In genomic region chr12:49059385-49060232, GRCh38 we compare ENCODE assay signal across 8 cellular contexts. TPM values are rescaled to one million over a fixed set of nuclear protein-coding genes. Genes with fewer than 3 reads are reported as not detected.
DNase-seq lines count a peak whose midpoint lies in the region; ATAC-seq and TF ChIP-seq lines count a peak whose summit lies in the region.

No MANE protein-coding gene starts in this region.

- peak overlapping the region; percentile 97 for H2AFZ ChIP-seq in ACC112 (ENCODE audit: low read length, unreplicated experiment)
- H2AFZ ChIP-seq in neuron (ENCODE audit: low read depth, low read length): peak overlapping the region; percentile 98

- peak overlapping the region; percentile 89 for H3K4me3 ChIP-seq in ACC112 (ENCODE audit: low read depth, low read length)
- H3K4me3 ChIP-seq in WI38 (ENCODE audit: low read depth, low read length): peak overlapping the region; percentile 93
- H3K4me3 ChIP-seq in esophagus squamous epithelium: peak overlapping the region; percentile 85 to 99 (median 98)
- H3K4me3 ChIP-seq in neuron (ENCODE audit: low read length): peak overlapping the region; percentile 95

- no peaks in the 10 kb centered on the region for H3K27me3 ChIP-seq in ACC112 (ENCODE audit: insufficient read depth, low read length)
- no peaks in the 10 kb centered on the region for H3K27me3 ChIP-seq in esophagus squamous epithelium
- no peaks in the 10 kb centered on the region for H3K27me3 ChIP-seq in neuron (ENCODE audit: insufficient read depth, low read length)

- H3K4me1 ChIP-seq in ACC112 (ENCODE audit: control insufficient read depth, insufficient read depth, low read length, unreplicated experiment) (peaks cover 39% of the 10 kb centered on the region), esophagus squamous epithelium (peaks cover 38 to 65% (median 38%) of the 10 kb centered on the region in 3 donors), neuron (ENCODE audit: insufficient read depth, low read length) (peaks cover 41% of the 10 kb centered on the region)

- TF ChIP-seq POLR2A in esophagus squamous epithelium (IDR thresholded peaks at IDR 0.05): no peak

- H3K36me3 ChIP-seq in ACC112 (ENCODE audit: insufficient read depth, low read length) (no peaks in the 10 kb centered on the region; the same call in 1 of the 2 replicates), esophagus squamous epithelium (peaks cover 0 to 8% (median 1%) of the 10 kb centered on the region in 3 donors), neuron (ENCODE audit: insufficient read depth, low read length) (peaks cover 17% of the 10 kb centered on the region)

- intact Hi-C loops in esophagus squamous epithelium (cut with DNase I): loop anchor here (10.0 kb wide), 1 partner anchor 65 kb away; no protein-coding TSS in a partner anchor

- DNase-seq in esophagus squamous epithelium (lab: John Stamatoyannopoulos, UW) (no peak), NCI-H345 (lab: John Stamatoyannopoulos, UW) (no peak), occipital lobe (lab: John Stamatoyannopoulos, UW) (no peak)

- TF ChIP-seq CTCF in WI38 (IDR thresholded peaks at IDR 0.05; ENCODE audit: low read depth, low read length): no peak
- no peak for TF ChIP-seq CTCF in esophagus squamous epithelium (IDR thresholded peaks at IDR 0.05)

- H3K27ac ChIP-seq in ACC112 (ENCODE audit: low read depth, low read length): peak overlapping the region; percentile 87
- peak overlapping the region; percentile 98 to 99 (median 98) for H3K27ac ChIP-seq in esophagus squamous epithelium

- 0% methylated on average over 4 of the region's 74 CpGs; no CpG with 5 or more reads in 1 of the 2 donors for WGBS in esophagus squamous epithelium, 2 donors

- peaks cover 62% of the 10 kb centered on the region for H3K79me2 ChIP-seq in ACC112 (ENCODE audit: control insufficient read depth, insufficient read depth, low read length, unreplicated experiment)

- ATAC-seq in GM18502 (IDR thresholded peaks at IDR 0.05; ENCODE audit: poor library complexity, unreplicated experiment): peak; percentile 9
- ATAC-seq in HG03342 (IDR thresholded peaks at IDR 0.05; ENCODE audit: unreplicated experiment): peak; percentile 7

- no peaks in the 10 kb centered on the region for H3K9me3 ChIP-seq in esophagus squamous epithelium
- no peaks in the 10 kb centered on the region for H3K9me3 ChIP-seq in neuron (ENCODE audit: low read length)

RNA-seq across cellular contexts. Expression of gene KMT2D, which starts 1.0 kb away (rescaled TPM):
- total RNA-seq in esophagus squamous epithelium: 10 to 100 TPM; 29.4 to 67.9 (median 47.9) TPM
- 17.6 TPM for total RNA-seq in occipital lobe

RNA-seq across cellular contexts. Expression of gene RHEBL1, which starts 10.2 kb away (rescaled TPM):
- total RNA-seq in esophagus squamous epithelium (under 1 TPM in 2 of 4 donors, not detected in 2; 0.23 to 0.44 TPM), occipital lobe (0.78 TPM)

RNA-seq across cellular contexts. Expression of gene DHH, which starts 35.0 kb away (rescaled TPM):
- total RNA-seq in esophagus squamous epithelium (under 1 TPM in 3 of 4 donors, not detected in 1; 0.19 to 0.31 (median 0.21) TPM), occipital lobe (0.47 TPM)

RNA-seq across cellular contexts. Expression of gene PRKAG1, which starts 41.0 kb away (rescaled TPM):
- 10 to 100 TPM; 31.9 to 58.6 (median 47.8) TPM for total RNA-seq in esophagus squamous epithelium
- 27.9 TPM for total RNA-seq in occipital lobe

RNA-seq across cellular contexts. Expression of gene LMBR1L, which starts 51.0 kb away (rescaled TPM):
- 10 to 100 TPM; 13.7 to 41.8 (median 27.8) TPM for total RNA-seq in esophagus squamous epithelium
- total RNA-seq in occipital lobe: 90.8 TPM
